ENCODE assay signal across 20 cellular contexts in genomic region chr10:63416376-63416775, GRCh38. TPM values are rescaled to one million over a fixed set of nuclear protein-coding genes. Genes with fewer than 3 reads are reported as not detected.
A peak's percentile ranks its signal among the peaks of the same experiment; 100 is the strongest.
DNase-seq lines count a peak whose midpoint lies in the region; ATAC-seq and TF ChIP-seq lines count a peak whose summit lies in the region.
"Had no signal": no experiment of that assay in that cellular context is flagged by ENCODE, and none has a peak within 500 bp of the region (broad histone marks: within the 10 kb centered on the region; RNA-seq: fewer than 3 reads in every experiment).

No MANE protein-coding gene starts in this region.

- DNase-seq in HCEC 1CT = peak; percentile 49
- DNase-seq in NCI-H2171 treated with DMSO at 0.1 percent for 48 hours (lab: John Stamatoyannopoulos, UW) = peak; percentile 33
- DNase-seq in erythroblast (lab: John Stamatoyannopoulos, UW) = peak; percentile 42 to 56
- DNase-seq in colonic mucosa = no peak
- DNase-seq: activated CD8-positive, alpha-beta T cell treated with anti-CD3 and anti-CD28 coated beads for 36 hours; activated naive CD4-positive, alpha-beta T cell treated with anti-CD3 and anti-CD28 coated beads for 36 hours; activated T-cell treated with anti-CD3 and anti-CD28 coated beads, Interleukin-2, amount 50 U/mL, for 4 hours; aorta; BE2C; Caco-2; endodermal cell; gastrocnemius medialis; NCI-H1092 treated with DMSO at 0.1 percent for 48 hours; stimulated activated CD4-positive, alpha-beta T cell treated with anti-CD3 and anti-CD28 coated beads, Interleukin-4, amount 100 ng/mL, for 4 hours; T-helper 9 cell; upper lobe of right lung had no signal

- H3K27ac ChIP-seq in liver (ENCODE audit: low read depth in 1 of 2, low read length in 2 of 2) = no peak overlapping the region
- no peak overlapping the region for H3K27ac ChIP-seq in colonic mucosa
- H3K27ac ChIP-seq: upper lobe of right lung had no signal

- H3K36me3 ChIP-seq in liver (ENCODE audit: control insufficient read depth in 4 of 4, insufficient read depth in 3 of 4, low read depth in 1 of 4, low read length in 3 of 4) = no peaks in the 10 kb centered on the region
- no peaks in the 10 kb centered on the region for H3K36me3 ChIP-seq in colonic mucosa
- H3K36me3 ChIP-seq: BE2C, gastrocnemius medialis, upper lobe of right lung had no signal

- ATAC-seq in HG02970 (IDR thresholded peaks at IDR 0.05; ENCODE audit: low FRiP score, unreplicated experiment) (no peak), HG03095 (IDR thresholded peaks at IDR 0.05; ENCODE audit: unreplicated experiment) (no peak)
- ATAC-seq: activated CD8-positive, alpha-beta T cell treated with anti-CD3 and anti-CD28 coated beads for 36 hours; activated T-cell treated with anti-CD3 and anti-CD28 coated beads, Interleukin-2, amount 50 U/mL, for 4 hours; gastrocnemius medialis; GM23338; upper lobe of right lung had no signal

- peak in 1 of 2 donors; percentile 26 for TF ChIP-seq RAD21 in liver (IDR thresholded peaks at IDR 0.05)

- H3K4me1 ChIP-seq in liver (ENCODE audit: control insufficient read depth in 4 of 4, insufficient read depth in 4 of 4, low read length in 3 of 4) = peaks cover 0 to 24% (median 8%) of the 10 kb centered on the region in 4 donors
- no peaks in the 10 kb centered on the region for H3K4me1 ChIP-seq in colonic mucosa
- H3K4me1 ChIP-seq: Caco-2 had no signal

- H3K9me3 ChIP-seq in liver (ENCODE audit: control insufficient read depth in 4 of 4, low read length in 3 of 4) = no peaks in the 10 kb centered on the region
- H3K9me3 ChIP-seq in colonic mucosa = no peaks in the 10 kb centered on the region
- H3K9me3 ChIP-seq: BE2C, Caco-2, gastrocnemius medialis, upper lobe of right lung had no signal

- intact Hi-C loops in colonic mucosa (cut with DNase I) = no loop called here

- no peaks in the 10 kb centered on the region for H3K27me3 ChIP-seq in liver (ENCODE audit: control insufficient read depth in 4 of 4, insufficient read depth in 4 of 4, low read length in 3 of 4)
- H3K27me3 ChIP-seq in colonic mucosa = no peaks in the 10 kb centered on the region
- H3K27me3 ChIP-seq: BE2C, gastrocnemius medialis, upper lobe of right lung had no signal

- 92% methylated on average over 1 of the region's 1 CpG for WGBS in liver

- H3K9ac ChIP-seq in liver (ENCODE audit: low read depth in 1 of 2, low read length in 2 of 2) = no peak overlapping the region
- H3K9ac ChIP-seq in colonic mucosa (ENCODE audit: low read depth in 2 of 2, low read length in 2 of 2) = no peak overlapping the region

- TF ChIP-seq CTCF in liver (IDR thresholded peaks at IDR 0.05; ENCODE audit: low read depth, low read length, missing input control) (no peak), colonic mucosa (IDR thresholded peaks at IDR 0.05) (no peak)

- TF ChIP-seq POLR2A in erythroblast (IDR thresholded peaks at IDR 0.05; ENCODE audit: low read length) = no peak

- H3K4me3 ChIP-seq in liver (ENCODE audit: low read depth in 1 of 3, low read length in 3 of 3) = no peak overlapping the region
- H3K4me3 ChIP-seq in colonic mucosa = no peak overlapping the region
- H3K4me3 ChIP-seq: gastrocnemius medialis, GM23338, upper lobe of right lung had no signal

TF ChIP-seq in liver, 16 proteins besides CTCF, POLR2A, EP300 and RAD21:
- TF ChIP-seq HNF4G (IDR thresholded peaks at IDR 0.05) (no peak), HNF4A (conservative IDR thresholded peaks at IDR 0.05) (peak; percentile 10 to 54)

RNA-seq across cellular contexts. Expression of gene JMJD1C, which starts 49.4 kb away (rescaled TPM):
- total RNA-seq in liver (10 to 100 TPM; 72.0 to 93.1 TPM), colonic mucosa (10 to 100 TPM; 37.7 to 72.2 TPM)
- polyA plus RNA-seq in liver = 10 to 100 TPM; 11.0 to 39.9 TPM
